In the genomic region with DNA sequence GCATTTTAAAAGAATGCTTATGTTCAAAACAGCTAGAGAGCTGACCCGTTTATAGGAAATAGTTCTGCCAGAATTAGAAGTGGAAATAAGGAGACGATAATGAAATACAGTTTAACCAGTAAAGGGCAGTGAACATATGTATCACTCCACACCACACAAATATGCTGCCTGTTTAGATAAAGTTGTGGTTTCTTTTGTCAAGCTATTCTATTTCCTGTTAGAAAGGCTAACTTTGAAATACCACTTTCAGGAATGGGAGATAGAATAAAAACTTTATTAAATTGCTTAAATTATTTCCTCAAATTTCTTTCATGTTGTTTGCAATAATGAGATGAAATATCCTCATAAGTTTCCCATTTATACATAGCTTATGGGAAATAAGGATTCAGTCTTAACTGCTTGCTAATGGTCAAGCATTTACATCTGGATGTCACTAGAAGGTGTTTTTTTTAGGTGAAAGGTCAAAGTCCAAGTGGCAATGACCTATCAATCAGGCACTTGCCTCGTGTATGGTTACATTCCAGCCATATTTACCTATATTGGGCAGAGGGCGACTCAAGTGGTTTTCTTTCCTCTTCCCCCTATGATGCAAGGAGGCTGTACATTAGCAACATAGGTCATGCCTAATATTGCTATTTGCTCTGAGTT, we compare ENCODE assay signal across 19 cellular contexts.
DNase-seq lines count a peak whose midpoint lies in the region; ATAC-seq, FAIRE-seq and TF ChIP-seq lines count a peak whose summit lies in the region.
"Had no signal": no experiment of that assay in that cellular context is flagged by ENCODE, and none has a peak within 500 bp of the region (broad histone marks: within the 10 kb centered on the region; RNA-seq: fewer than 3 reads in every experiment).

No MANE protein-coding gene starts in this region.

- peaks cover 7 to 12% of the 10 kb centered on the region in 2 experiments for H3K4me1 Mint-ChIP-seq in H9
- H3K4me1 Mint-ChIP-seq in naive thymus-derived CD4-positive, alpha-beta T cell: peaks cover 0 to 8% (median 7%) of the 10 kb centered on the region in 7 donors

- H3K27ac ChIP-seq in GM12878 (ENCODE audit: control insufficient read depth, insufficient read depth): no peak overlapping the region
- H3K27ac ChIP-seq in HepG2 (ENCODE audit: extremely low read length, insufficient read depth, low read length): no peak overlapping the region
- no peak overlapping the region for H3K27ac ChIP-seq in sigmoid colon
- no peak overlapping the region for H3K27ac ChIP-seq in H9 (ENCODE audit: insufficient read length, low read depth, low read length)
- H3K27ac ChIP-seq in naive thymus-derived CD4-positive, alpha-beta T cell (ENCODE audit: low read depth, low read length): no peak overlapping the region
- H3K27ac ChIP-seq: breast epithelium, left lung, ovary, SJCRH30, thoracic aorta had no signal

- no peak overlapping the region for H2BK5ac ChIP-seq in H9 (ENCODE audit: insufficient read length, low read length)

- in situ Hi-C loops in GM12878 (cut with MboI) (no loop called here), HepG2 (cut with HindIII; ENCODE audit: extremely low pct_ligation_motif_present, low pct_unique_long_range_greater_than_20kb) (no loop called here)

- H3K4ac ChIP-seq in H9 (ENCODE audit: low read depth, low read length): no peak overlapping the region

- 76% methylated on average over 4 of the region's 4 CpGs for WGBS in GM12878 (ENCODE audit: insufficient coverage, insufficient replicate concordance, low lambda C conversion rate, missing lambda C conversion rate)
- 13% methylated on average over 4 of the region's 4 CpGs for WGBS in HepG2 (ENCODE audit: low lambda C conversion rate)
- 44 to 58% methylated on average over 4 of the region's 4 CpGs for WGBS in sigmoid colon, 2 donors
- no CpG with 5 or more reads among the region's 4 CpGs for WGBS in H9 (ENCODE audit: extremely low coverage, insufficient read length, low lambda C conversion rate)

- H3K36me3 ChIP-seq in GM12878 (ENCODE audit: control insufficient read depth in 2 of 2, insufficient read depth in 2 of 2, low read length in 1 of 2) (no peaks in the 10 kb centered on the region), HepG2 (replicated peaks in 1 of 2; ENCODE audit: control insufficient read depth in 1 of 2, insufficient read depth in 2 of 2, low read length in 2 of 2) (no peaks in the 10 kb centered on the region), sigmoid colon (no peaks in the 10 kb centered on the region)
- no peaks in the 10 kb centered on the region for H3K36me3 ChIP-seq in naive thymus-derived CD4-positive, alpha-beta T cell (ENCODE audit: control insufficient read depth in 2 of 3, insufficient read depth in 3 of 3, low read length in 3 of 3)
- H3K36me3 ChIP-seq: breast epithelium, left lung, ovary, SJCRH30, thoracic aorta had no signal

- no peak overlapping the region for H4K91ac ChIP-seq in H9 (ENCODE audit: insufficient read length, low read depth, low read length)

- H3K27me3 ChIP-seq in GM12878 (replicated peaks in 1 of 2; ENCODE audit: control insufficient read depth in 2 of 2, insufficient read depth in 2 of 2, low read length in 1 of 2) (no peaks in the 10 kb centered on the region), HepG2 (ENCODE audit: control insufficient read depth in 1 of 2, insufficient read depth in 2 of 2, low read length in 2 of 2) (no peaks in the 10 kb centered on the region), sigmoid colon (no peaks in the 10 kb centered on the region), H9 (ENCODE audit: insufficient read depth, low read length) (no peaks in the 10 kb centered on the region)
- H3K27me3 ChIP-seq in naive thymus-derived CD4-positive, alpha-beta T cell (ENCODE audit: control insufficient read depth in 2 of 2, insufficient read depth in 2 of 2, low read length in 2 of 2): no peaks in the 10 kb centered on the region
- H3K27me3 ChIP-seq: breast epithelium, left lung, ovary, SJCRH30 had no signal

- no peak overlapping the region for H2BK20ac ChIP-seq in H9 (ENCODE audit: low read depth, low read length, poor library complexity, severe bottlenecking)

- FAIRE-seq in GM12878 (lab: Jason Lieb, UNC): no peak
- FAIRE-seq in HepG2 (lab: Jason Lieb, UNC): no peak

- no peak overlapping the region for H2BK15ac ChIP-seq in H9 (ENCODE audit: low read depth, low read length)

- H3K56ac ChIP-seq in H9 (ENCODE audit: insufficient read length, low read depth, low read length): no peak overlapping the region

- no peaks in the 10 kb centered on the region for H3K79me2 ChIP-seq in GM12878 (ENCODE audit: control insufficient read depth, insufficient read depth, low read length)
- no peaks in the 10 kb centered on the region for H3K79me2 ChIP-seq in HepG2 (ENCODE audit: insufficient read depth, low read length)
- H3K79me2 ChIP-seq in H9 (ENCODE audit: insufficient read depth, low read length): no peaks in the 10 kb centered on the region

- TF ChIP-seq EP300 in GM12878 (IDR thresholded peaks at IDR 0.05; ENCODE audit: borderline replicate concordance in 1 of 2, control insufficient read depth in 1 of 2, low read depth in 2 of 2, low read length in 2 of 2) (no peak), HepG2 (IDR thresholded peaks at IDR 0.05; ENCODE audit: low read depth in 2 of 2, low read length in 2 of 2) (peak in 1 of 2 experiments; percentile 50; a peak in 1 of 4 replicates), HepG2 (CRISPR knock-in tag; IDR thresholded peaks at IDR 0.05; ENCODE audit: borderline replicate concordance) (no peak), sigmoid colon (IDR thresholded peaks at IDR 0.05) (no peak)

- intact Hi-C loops in GM12878 (cut with micrococcal nuclease; ENCODE audit: unreplicated experiment): no loop called here
- intact Hi-C loops in HepG2 (cut with micrococcal nuclease; ENCODE audit: unreplicated experiment): no loop called here
- intact Hi-C loops in sigmoid colon (cut with DNase I): no loop called here
- intact Hi-C loops in naive thymus-derived CD4-positive, alpha-beta T cell (cut with micrococcal nuclease): no loop called here

- H3K9me3 ChIP-seq in GM12878 (replicated peaks; ENCODE audit: control insufficient read depth, insufficient read depth, low read length): no peaks in the 10 kb centered on the region
- no peaks in the 10 kb centered on the region for H3K9me3 ChIP-seq in HepG2 (ENCODE audit: low read length)
- H3K9me3 ChIP-seq in sigmoid colon: no peaks in the 10 kb centered on the region
- no peaks in the 10 kb centered on the region for H3K9me3 ChIP-seq in H9 (ENCODE audit: control insufficient read depth, low read depth, low read length)
- H3K9me3 ChIP-seq in naive thymus-derived CD4-positive, alpha-beta T cell (ENCODE audit: control insufficient read depth in 2 of 3, low read length in 3 of 3): no peaks in the 10 kb centered on the region
- H3K9me3 ChIP-seq: breast epithelium, left lung, ovary, SJCRH30, thoracic aorta had no signal

- TF ChIP-seq POLR2A in NB4 (IDR thresholded peaks at IDR 0.05; ENCODE audit: extremely low read depth, insufficient read length) (no peak), GM12878 (IDR thresholded peaks at IDR 0.05; ENCODE audit: low read depth, low read length) (no peak), HepG2 (IDR thresholded peaks at IDR 0.05; ENCODE audit: insufficient read depth in 1 of 2, low read depth in 2 of 2, low read length in 2 of 2) (no peak), sigmoid colon (IDR thresholded peaks at IDR 0.05) (no peak)

- H3K18ac ChIP-seq in H9 (ENCODE audit: insufficient read length, low read depth, low read length): no peak overlapping the region

- H2BK12ac ChIP-seq in H9 (ENCODE audit: insufficient read length, low read depth, low read length): no peak overlapping the region

- H4K5ac ChIP-seq in H9 (ENCODE audit: insufficient read length, low read depth, low read length): no peak overlapping the region

- DNase-seq in NB4 (ENCODE audit: low read depth) (peak; percentile 50), GM12878 (ENCODE audit: low read depth, low spot score) (no peak), HepG2 (ENCODE audit: low spot score) (peak; percentile 40), sigmoid colon (no peak), D341Med (ENCODE audit: low spot score) (no peak), H9 (no peak)
- no peak for DNase-seq in naive thymus-derived CD4-positive, alpha-beta T cell
- DNase-seq: activated CD4-positive, alpha-beta T cell treated with anti-CD3 and anti-CD28 coated beads, Interleukin-2, amount 10 ng/mL, durations not matched to agents 24 days and 14 days; left lung; NCI-H1436 treated with DMSO at 0.1 percent for 48 hours; NCI-H446; ovary; SJCRH30; stimulated activated CD4-positive, alpha-beta T cell treated with anti-CD3 and anti-CD28 coated beads, Interleukin-4, amount 100 ng/mL, for 4 hours; T-helper 9 cell had no signal

- H3K4me2 ChIP-seq in GM12878 (ENCODE audit: control insufficient read depth, insufficient read depth) (no peak overlapping the region), HepG2 (ENCODE audit: low read depth, low read length) (no peak overlapping the region), H9 (ENCODE audit: insufficient read depth, insufficient read length, low read length) (no peak overlapping the region)

- H4K20me1 ChIP-seq in GM12878 (ENCODE audit: control insufficient read depth, insufficient read depth) (no peaks in the 10 kb centered on the region), HepG2 (ENCODE audit: insufficient read depth, low read length) (no peaks in the 10 kb centered on the region), H9 (ENCODE audit: control insufficient read depth, insufficient read depth, insufficient read length) (no peaks in the 10 kb centered on the region)

- no peaks in the 10 kb centered on the region for H3K79me1 ChIP-seq in H9 (ENCODE audit: insufficient read depth, low read depth, low read length, poor library complexity, severe bottlenecking)

- H3K36me3 Mint-ChIP-seq in H9 (ENCODE audit: insufficient read depth in 1 of 3, low read depth in 3 of 3): no peaks in the 10 kb centered on the region
- H3K36me3 Mint-ChIP-seq in naive thymus-derived CD4-positive, alpha-beta T cell: no peaks in the 10 kb centered on the region
- H3K36me3 Mint-ChIP-seq: activated naive CD4-positive, alpha-beta T cell treated with anti-CD3 and anti-CD28 coated beads, Interleukin-2, amount 50 U/mL, for 24 hours had no signal

- H3K4me3 Mint-ChIP-seq in H9: no peak overlapping the region
- no peak overlapping the region for H3K4me3 Mint-ChIP-seq in naive thymus-derived CD4-positive, alpha-beta T cell
- H3K4me3 Mint-ChIP-seq: activated CD4-positive, alpha-beta T cell treated with anti-CD3 and anti-CD28 coated beads, Interleukin-2, amount 10 ng/mL, durations not matched to agents 24 days and 14 days; activated naive CD4-positive, alpha-beta T cell treated with anti-CD3 and anti-CD28 coated beads, Interleukin-2, amount 50 U/mL, for 24 hours had no signal

- CTCF ChIA-PET in GM12878 (lab: Yijun Ruan, JAX) (interaction anchor here (1.2 kb wide), 1 partner anchor 156 kb away, joined by 3 read pairs; no protein-coding TSS in a partner anchor), HepG2 (lab: Yijun Ruan, JAX; ENCODE audit: low intra/inter-chr PET ratio, low total read pairs) (no interaction called here)
- CTCF ChIA-PET in naive thymus-derived CD4-positive, alpha-beta T cell (lab: Charles Lee): no interaction called here

- H2BK120ac ChIP-seq in H9 (ENCODE audit: low read depth, low read length, poor library complexity, severe bottlenecking): no peak overlapping the region

- H3K27me3 Mint-ChIP-seq in H9 (ENCODE audit: low read depth): no peaks in the 10 kb centered on the region
- peaks cover 4 to 30% (median 10%) of the 10 kb centered on the region in 5 donors for H3K27me3 Mint-ChIP-seq in naive thymus-derived CD4-positive, alpha-beta T cell

- ATAC-seq in GM18511 (IDR thresholded peaks at IDR 0.05; ENCODE audit: unreplicated experiment) (peak; percentile 40), GM12878 (peak; percentile 34), HepG2 (peak; percentile 49; the same call in 2 of the 3 replicates)
- ATAC-seq in naive thymus-derived CD4-positive, alpha-beta T cell: no peak
- ATAC-seq: left lung had no signal

- no peaks in the 10 kb centered on the region for H3K9me3 Mint-ChIP-seq in H9
- H3K9me3 Mint-ChIP-seq in naive thymus-derived CD4-positive, alpha-beta T cell: no peaks in the 10 kb centered on the region
- H3K9me3 Mint-ChIP-seq: activated CD4-positive, alpha-beta T cell treated with anti-CD3 and anti-CD28 coated beads, Interleukin-2, amount 10 ng/mL, durations not matched to agents 24 days and 14 days; activated naive CD4-positive, alpha-beta T cell treated with anti-CD3 and anti-CD28 coated beads, Interleukin-2, amount 50 U/mL, for 24 hours had no signal

- BruUV-seq in GM12878 (replicated peaks; lab: Mats Ljungman, UMichigan) (no TSS peak), HepG2 (replicated peaks; lab: Mats Ljungman, UMichigan) (no TSS peak)

- H3K23ac ChIP-seq in H9 (ENCODE audit: insufficient read length, low read depth, low read length): no peak overlapping the region

- H3K4me3 ChIP-seq in NB4 (ENCODE audit: low read depth, low read length) (no peak overlapping the region), GM12878 (no peak overlapping the region), HepG2 (replicated peaks in 1 of 3; ENCODE audit: insufficient read depth in 1 of 3, low read depth in 2 of 3, low read length in 3 of 3) (no peak overlapping the region), sigmoid colon (no peak overlapping the region)
- no peak overlapping the region for H3K4me3 ChIP-seq in naive thymus-derived CD4-positive, alpha-beta T cell (ENCODE audit: low read length)
- H3K4me3 ChIP-seq: breast epithelium, left lung, ovary, SJCRH30, thoracic aorta had no signal

- H3K9ac ChIP-seq in GM12878 (ENCODE audit: control insufficient read depth, insufficient read depth, low read length): no peak overlapping the region
- no peak overlapping the region for H3K9ac ChIP-seq in HepG2 (ENCODE audit: insufficient read depth, low read depth, low read length)
- no peak overlapping the region for H3K9ac ChIP-seq in H9 (ENCODE audit: extremely low read depth, insufficient read length, low read length)

- H3K4me1 ChIP-seq in GM12878 (ENCODE audit: control insufficient read depth, insufficient read depth, low read length) (peaks cover 5% of the 10 kb centered on the region), HepG2 (ENCODE audit: insufficient read depth, low read length) (peaks cover 6% of the 10 kb centered on the region), sigmoid colon (peaks cover 0 to 8% (median 0%) of the 10 kb centered on the region in 4 donors), H9 (ENCODE audit: insufficient read depth, low read length) (no peaks in the 10 kb centered on the region; the same call in 1 of the 2 replicates)
- peaks cover 3 to 6% of the 10 kb centered on the region in 2 donors for H3K4me1 ChIP-seq in naive thymus-derived CD4-positive, alpha-beta T cell (ENCODE audit: control insufficient read depth in 2 of 2, insufficient read depth in 2 of 2, low read length in 2 of 2)
- H3K4me1 ChIP-seq: breast epithelium had no signal

- H3K23me2 ChIP-seq in H9 (ENCODE audit: insufficient read length, low read depth, low read length, poor library complexity, severe bottlenecking): no peaks in the 10 kb centered on the region

- H3T11ph ChIP-seq in H9 (ENCODE audit: low read length): no peak overlapping the region

- H4K8ac ChIP-seq in H9 (replicated peaks; ENCODE audit: insufficient read length, low read depth, low read length): no peak overlapping the region

- RAD21 ChIA-PET in GM12878 (lab: Charles Lee; ENCODE audit: unreplicated experiment): interaction anchor here (0.9 to 7.7 kb wide), 4 partner anchors 12 to 60 kb away, joined by 3 to 35 read pairs (median 4); no protein-coding TSS in a partner anchor

- H2AFZ ChIP-seq in GM12878 (ENCODE audit: control insufficient read depth, low read depth, low read length): no peak overlapping the region
- H2AFZ ChIP-seq in HepG2 (ENCODE audit: low read length): no peak overlapping the region
- no peak overlapping the region for H2AFZ ChIP-seq in H9 (ENCODE audit: low read length)

- no peak overlapping the region for H2AK5ac ChIP-seq in H9 (ENCODE audit: insufficient read length, low read length)

- no peak overlapping the region for H3K14ac ChIP-seq in H9 (ENCODE audit: insufficient read depth, low read length)

- SMC1A ChIA-PET in GM12878 (lab: Charles Lee; ENCODE audit: uncharacterized antibody, unreplicated experiment): interaction anchor here (0.7 to 3.8 kb wide), 11 partner anchors 9 to 423 kb away, joined by 3 to 17 read pairs (median 3); no protein-coding TSS in a partner anchor

- TF ChIP-seq RAD21 in GM12878 (IDR thresholded peaks at IDR 0.05; ENCODE audit: insufficient read depth, low read depth, low read length) (no peak), HepG2 (CRISPR knock-in tag; IDR thresholded peaks at IDR 0.05) (no peak)

- H3K27ac Mint-ChIP-seq in H9: no peak overlapping the region
- H3K27ac Mint-ChIP-seq in naive thymus-derived CD4-positive, alpha-beta T cell: no peak overlapping the region
- H3K27ac Mint-ChIP-seq: activated CD4-positive, alpha-beta T cell treated with anti-CD3 and anti-CD28 coated beads, Interleukin-2, amount 10 ng/mL, durations not matched to agents 24 days and 14 days; activated naive CD4-positive, alpha-beta T cell treated with anti-CD3 and anti-CD28 coated beads, Interleukin-2, amount 50 U/mL, for 24 hours had no signal

- TF ChIP-seq CTCF in NB4 (IDR thresholded peaks at IDR 0.05; ENCODE audit: low read depth, low read length): no peak
- no peak for TF ChIP-seq CTCF in GM12878 (IDR thresholded peaks at IDR 0.05 in 2 of 3, conservative IDR thresholded peaks at IDR 0.05 in 1 of 3; ENCODE audit: control insufficient read depth in 2 of 3, extremely low read depth in 1 of 3, insufficient read depth in 1 of 3, low read depth in 3 of 3, low read length in 3 of 3)
- no peak for TF ChIP-seq CTCF in HepG2 (CRISPR knock-in tag; IDR thresholded peaks at IDR 0.05)
- no peak for TF ChIP-seq CTCF in sigmoid colon (IDR thresholded peaks at IDR 0.05)
- no peak for TF ChIP-seq CTCF in H9 (conservative IDR thresholded peaks at IDR 0.05)

- POLR2A ChIA-PET in GM12878 (lab: Charles Lee) (interaction anchor here (1.2 kb wide), 1 partner anchor 11 kb away, joined by 3 read pairs; no protein-coding TSS in a partner anchor), HepG2 (lab: Yijun Ruan, JAX) (no interaction called here)
- POLR2A ChIA-PET in naive thymus-derived CD4-positive, alpha-beta T cell (lab: Charles Lee): no interaction called here

Comparison
In these comparisons a context has a peak if more than half of its experiments do, and no peak if none do; other contexts are left out.
1. DNase-seq: peak in NB4 (single experiment) and HepG2 (single experiment); none in GM12878 (single experiment), sigmoid colon (single experiment), D341Med (single experiment), H9 (single experiment) and naive thymus-derived CD4-positive, alpha-beta T cell (0 of 9).